8 cellular contexts compared by ENCODE assay signal in the genomic region with DNA sequence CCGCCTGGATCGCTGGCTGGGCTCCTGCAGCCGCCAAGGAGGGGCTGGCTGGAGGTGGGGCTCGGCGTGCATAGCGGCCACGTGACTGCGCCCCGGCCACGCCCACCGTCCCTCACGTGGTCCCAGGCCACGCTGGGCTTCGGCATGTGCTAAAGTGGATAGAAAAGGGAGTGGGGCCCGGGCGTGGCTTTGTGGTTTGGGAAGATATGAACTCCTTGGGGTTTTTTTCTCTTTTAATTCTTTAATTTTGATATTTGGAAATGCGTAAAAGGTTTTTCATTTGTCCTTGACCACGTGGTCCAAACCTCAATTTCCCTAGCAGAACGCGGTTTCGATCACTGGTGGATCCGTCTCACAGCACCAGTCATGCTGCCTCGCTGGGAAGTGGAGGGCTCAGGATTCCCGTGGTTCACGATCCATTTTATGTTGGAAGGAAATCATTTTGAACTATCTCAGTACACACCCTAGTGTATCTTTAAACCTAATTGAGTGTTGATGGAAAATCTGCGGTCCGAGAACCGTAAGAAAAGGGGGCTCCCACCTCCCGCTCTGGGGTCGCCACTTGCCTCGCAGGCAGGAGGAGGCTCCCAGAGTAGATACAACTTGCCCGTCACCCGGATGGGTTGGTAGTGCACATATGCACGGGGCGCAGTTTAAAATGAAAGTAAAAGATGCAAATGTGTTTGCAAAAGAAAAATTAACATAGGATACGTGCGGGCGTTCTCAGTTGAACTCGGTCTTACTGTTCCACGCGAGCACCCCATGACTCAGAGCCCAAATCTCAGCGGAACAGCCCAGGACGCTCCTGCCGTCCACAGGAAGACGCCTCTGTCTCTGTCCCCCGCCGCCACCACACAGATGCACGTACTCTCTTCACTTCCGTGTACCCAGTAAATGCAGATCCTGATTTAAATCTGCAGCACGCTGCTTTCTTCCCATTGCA.
DNase-seq lines count a peak whose midpoint lies in the region; ATAC-seq, FAIRE-seq and TF ChIP-seq lines count a peak whose summit lies in the region.

No MANE protein-coding gene starts in this region.

- peak overlapping the region; percentile 75 for H3K4me2 ChIP-seq in HepG2 (ENCODE audit: low read depth, low read length)

- H3K4me1 ChIP-seq in HepG2 (ENCODE audit: insufficient read depth, low read length), result peaks cover 26% of the 10 kb centered on the region

- DNase-seq in GM12864 (ENCODE audit: low read depth) (peak; percentile 75), NCI-H2029 treated with DMSO at 0.1 percent for 48 hours (lab: John Stamatoyannopoulos, UW) (peak; percentile 12), cerebellum (ENCODE audit: low spot score) (peak; percentile 36), HepG2 (ENCODE audit: low spot score) (peak; percentile 28), NCI-H82 (lab: John Stamatoyannopoulos, UW) (no peak)
- DNase-seq in activated CD4-positive, alpha-beta T cell treated with anti-CD3 and anti-CD28 coated beads for 1 hour, result peak; percentile 52
- DNase-seq in stimulated activated CD4-positive, alpha-beta T cell treated with anti-CD3 and anti-CD28 coated beads, TNF-alpha, amount 100 ng/mL, for 1 hour (ENCODE audit: low read depth in 3 of 3, low spot score in 1 of 3), result peak in 2 of 3 donors; percentile 49 to 55

- no peak for TF ChIP-seq RAD21 in HepG2 (CRISPR knock-in tag; IDR thresholded peaks at IDR 0.05)

- TSS peak; percentile 53 for BruUV-seq in HepG2 (replicated peaks; lab: Mats Ljungman, UMichigan)

- H3K9me3 ChIP-seq in HepG2 (ENCODE audit: low read length), result no peaks in the 10 kb centered on the region

- no peak for TF ChIP-seq CTCF in GM12864 (IDR thresholded peaks at IDR 0.05; ENCODE audit: low read depth, low read length, missing control alignments)
- TF ChIP-seq CTCF in HepG2 (CRISPR knock-in tag; IDR thresholded peaks at IDR 0.05), result no peak

- H3K27me3 ChIP-seq in HepG2 (ENCODE audit: control insufficient read depth in 1 of 2, insufficient read depth in 2 of 2, low read length in 2 of 2), result no peaks in the 10 kb centered on the region

- intact Hi-C loops in HepG2 (cut with micrococcal nuclease; ENCODE audit: unreplicated experiment), result no loop called here

- no peak overlapping the region for H2AFZ ChIP-seq in HepG2 (ENCODE audit: low read length)

- H3K79me2 ChIP-seq in HepG2 (ENCODE audit: insufficient read depth, low read length), result peaks cover 50% of the 10 kb centered on the region

- CTCF ChIA-PET in HepG2 (lab: Yijun Ruan, JAX; ENCODE audit: low intra/inter-chr PET ratio, low total read pairs), result no interaction called here

- 63% methylated on average over 48 of the region's 50 CpGs for WGBS in HepG2 (ENCODE audit: low lambda C conversion rate)

- in situ Hi-C loops in HepG2 (cut with HindIII; ENCODE audit: extremely low pct_ligation_motif_present, low pct_unique_long_range_greater_than_20kb), result no loop called here

- no peak for TF ChIP-seq POLR2A in HepG2 (IDR thresholded peaks at IDR 0.05; ENCODE audit: insufficient read depth in 1 of 2, low read depth in 2 of 2, low read length in 2 of 2)

- peak overlapping the region; percentile 49 for H3K4me3 ChIP-seq in GM12864 (ENCODE audit: low read depth, low read length)
- peak overlapping the region; percentile 27 to 51 (median 46) for H3K4me3 ChIP-seq in HepG2 (replicated peaks in 1 of 3; ENCODE audit: insufficient read depth in 1 of 3, low read depth in 2 of 3, low read length in 3 of 3)

- POLR2A ChIA-PET in HepG2 (lab: Yijun Ruan, JAX), result no interaction called here

- FAIRE-seq in HepG2 (lab: Jason Lieb, UNC), result no peak

- peak overlapping the region; percentile 51 for H3K27ac ChIP-seq in HepG2 (ENCODE audit: extremely low read length, insufficient read depth, low read length)

- ATAC-seq in HG02759 (IDR thresholded peaks at IDR 0.05; ENCODE audit: unreplicated experiment) (peak; percentile 93), HepG2 (peak; percentile 90)

- H4K20me1 ChIP-seq in HepG2 (ENCODE audit: insufficient read depth, low read length), result peaks cover 36% of the 10 kb centered on the region

- H3K36me3 ChIP-seq in HepG2 (replicated peaks in 1 of 2; ENCODE audit: control insufficient read depth in 1 of 2, insufficient read depth in 2 of 2, low read length in 2 of 2), result no peaks in the 10 kb centered on the region

- peak overlapping the region; percentile 52 for H3K9ac ChIP-seq in HepG2 (ENCODE audit: insufficient read depth, low read depth, low read length)

- TF ChIP-seq EP300 in HepG2 (IDR thresholded peaks at IDR 0.05; ENCODE audit: low read depth in 2 of 2, low read length in 2 of 2) (no peak), HepG2 (CRISPR knock-in tag; IDR thresholded peaks at IDR 0.05; ENCODE audit: borderline replicate concordance) (no peak)

TF ChIP-seq in HepG2, 621 proteins besides CTCF, POLR2A, EP300 and RAD21 (continues in another document):
- TF ChIP-seq ZNF138 (CRISPR knock-in tag; IDR thresholded peaks at IDR 0.05; ENCODE audit: low read depth) (0 out of 2 replicates have a peak, but pooled peaks have one; percentile 28), GABPB1 (CRISPR knock-in tag; IDR thresholded peaks at IDR 0.05) (peak; percentile 34; the same call in 1 of the 2 replicates), HES4 (CRISPR knock-in tag; IDR thresholded peaks at IDR 0.05; ENCODE audit: borderline replicate concordance) (no peak), CCDC6 (CRISPR knock-in tag; IDR thresholded peaks at IDR 0.05) (0 out of 2 replicates have a peak, but pooled peaks have one; percentile 33), ZNF674 (CRISPR knock-in tag; IDR thresholded peaks at IDR 0.05; ENCODE audit: low read depth) (no peak), TBX2 (CRISPR knock-in tag; IDR thresholded peaks at IDR 0.05; ENCODE audit: borderline replicate concordance) (peak; percentile 45), KLF11 (CRISPR knock-in tag; IDR thresholded peaks at IDR 0.05) (no peak), IRX3 (CRISPR knock-in tag; IDR thresholded peaks at IDR 0.05; ENCODE audit: borderline replicate concordance, low read depth) (0 out of 2 replicates have a peak, but pooled peaks have one; percentile 25), TARDBP (CRISPR knock-in tag; IDR thresholded peaks at IDR 0.05) (0 out of 2 replicates have a peak, but pooled peaks have one; percentile 21), TRIM24 (CRISPR knock-in tag; IDR thresholded peaks at IDR 0.05) (no peak), SP5 (CRISPR knock-in tag; IDR thresholded peaks at IDR 0.05; ENCODE audit: borderline replicate concordance, low read depth) (peak; percentile 44; the same call in 1 of the 2 replicates), ZNF431 (CRISPR knock-in tag; IDR thresholded peaks at IDR 0.05; ENCODE audit: borderline replicate concordance, low read depth) (no peak), ZSCAN31 (CRISPR knock-in tag; IDR thresholded peaks at IDR 0.05; ENCODE audit: low read depth) (0 out of 2 replicates have a peak, but pooled peaks have one; percentile 32), BHLHE40 (IDR thresholded peaks at IDR 0.05; ENCODE audit: low read length) (peak; percentile 67; the same call in 1 of the 2 replicates), GATAD2A (CRISPR knock-in tag; IDR thresholded peaks at IDR 0.05) (no peak)
- TF ChIP-seq, protein P1, sequence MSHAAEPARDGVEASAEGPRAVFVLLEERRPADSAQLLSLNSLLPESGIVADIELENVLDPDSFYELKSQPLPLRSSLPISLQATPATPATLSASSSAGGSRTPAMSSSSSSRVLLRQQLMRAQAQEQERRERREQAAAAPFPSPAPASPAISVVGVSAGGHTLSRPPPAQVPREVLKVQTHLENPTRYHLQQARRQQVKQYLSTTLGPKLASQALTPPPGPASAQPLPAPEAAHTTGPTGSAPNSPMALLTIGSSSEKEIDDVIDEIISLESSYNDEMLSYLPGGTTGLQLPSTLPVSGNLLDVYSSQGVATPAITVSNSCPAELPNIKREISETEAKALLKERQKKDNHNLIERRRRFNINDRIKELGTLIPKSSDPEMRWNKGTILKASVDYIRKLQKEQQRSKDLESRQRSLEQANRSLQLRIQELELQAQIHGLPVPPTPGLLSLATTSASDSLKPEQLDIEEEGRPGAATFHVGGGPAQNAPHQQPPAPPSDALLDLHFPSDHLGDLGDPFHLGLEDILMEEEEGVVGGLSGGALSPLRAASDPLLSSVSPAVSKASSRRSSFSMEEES (CRISPR knock-in tag; IDR thresholded peaks at IDR 0.05), result peak; percentile 53; the same call in 1 of the 2 replicates
- TF ChIP-seq, protein P2, sequence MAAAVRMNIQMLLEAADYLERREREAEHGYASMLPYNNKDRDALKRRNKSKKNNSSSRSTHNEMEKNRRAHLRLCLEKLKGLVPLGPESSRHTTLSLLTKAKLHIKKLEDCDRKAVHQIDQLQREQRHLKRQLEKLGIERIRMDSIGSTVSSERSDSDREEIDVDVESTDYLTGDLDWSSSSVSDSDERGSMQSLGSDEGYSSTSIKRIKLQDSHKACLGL (CRISPR knock-in tag; IDR thresholded peaks at IDR 0.05), result peak; percentile 49; the same call in 1 of the 2 replicates
- TF ChIP-seq, protein P3, sequence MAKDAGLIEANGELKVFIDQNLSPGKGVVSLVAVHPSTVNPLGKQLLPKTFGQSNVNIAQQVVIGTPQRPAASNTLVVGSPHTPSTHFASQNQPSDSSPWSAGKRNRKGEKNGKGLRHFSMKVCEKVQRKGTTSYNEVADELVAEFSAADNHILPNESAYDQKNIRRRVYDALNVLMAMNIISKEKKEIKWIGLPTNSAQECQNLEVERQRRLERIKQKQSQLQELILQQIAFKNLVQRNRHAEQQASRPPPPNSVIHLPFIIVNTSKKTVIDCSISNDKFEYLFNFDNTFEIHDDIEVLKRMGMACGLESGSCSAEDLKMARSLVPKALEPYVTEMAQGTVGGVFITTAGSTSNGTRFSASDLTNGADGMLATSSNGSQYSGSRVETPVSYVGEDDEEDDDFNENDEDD (CRISPR knock-in tag; IDR thresholded peaks at IDR 0.05; ENCODE audit: borderline replicate concordance), result peak; percentile 57; the same call in 1 of the 2 replicates
- TF ChIP-seq, protein P4, sequence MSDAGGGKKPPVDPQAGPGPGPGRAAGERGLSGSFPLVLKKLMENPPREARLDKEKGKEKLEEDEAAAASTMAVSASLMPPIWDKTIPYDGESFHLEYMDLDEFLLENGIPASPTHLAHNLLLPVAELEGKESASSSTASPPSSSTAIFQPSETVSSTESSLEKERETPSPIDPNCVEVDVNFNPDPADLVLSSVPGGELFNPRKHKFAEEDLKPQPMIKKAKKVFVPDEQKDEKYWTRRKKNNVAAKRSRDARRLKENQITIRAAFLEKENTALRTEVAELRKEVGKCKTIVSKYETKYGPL (CRISPR knock-in tag; IDR thresholded peaks at IDR 0.05), result no peak
